Comparison of ENCODE assay signal across 8 cellular contexts in genomic region chr13:51584731-51585191, GRCh38. TPM values are rescaled to one million over a fixed set of nuclear protein-coding genes. Genes with fewer than 3 reads are reported as not detected.
DNase-seq lines count a peak whose midpoint lies in the region; ATAC-seq and TF ChIP-seq lines count a peak whose summit lies in the region.

No MANE protein-coding gene starts in this region.

- H3K9me3 ChIP-seq in duodenal mucosa (ENCODE audit: control insufficient read depth in 1 of 2, low read length in 2 of 2) (no peaks in the 10 kb centered on the region), lung (ENCODE audit: control insufficient read depth in 2 of 2, insufficient read depth in 1 of 2, low read length in 1 of 2) (no peaks in the 10 kb centered on the region)

- DNase-seq in NCI-H1436 (lab: John Stamatoyannopoulos, UW) = peak; percentile 22
- no peak for DNase-seq in NCI-H1436 treated with DMSO at 0.1 percent for 48 hours (lab: John Stamatoyannopoulos, UW)
- DNase-seq in NCI-H1105 (lab: John Stamatoyannopoulos, UW) = peak; percentile 29
- peak; percentile 93 for DNase-seq in activated CD4-positive, alpha-beta T cell treated with anti-CD3 and anti-CD28 coated beads, Interleukin-2, amount 10 ng/mL, durations not matched to agents 24 days and 14 days
- DNase-seq in lung (ENCODE audit: low spot score) = peak; percentile 63
- peak; percentile 30 for DNase-seq in stimulated activated CD8-positive, alpha-beta memory T cell treated with anti-CD3 and anti-CD28 coated beads, Interleukin-12 subunit alpha, Interleukin-12 subunit beta, amount 100 ng/mL, for 24 hours (ENCODE audit: extremely low read depth)

- H3K27me3 ChIP-seq in duodenal mucosa (ENCODE audit: control insufficient read depth in 1 of 2, insufficient read depth in 2 of 2, low read length in 2 of 2) = no peaks in the 10 kb centered on the region
- no peaks in the 10 kb centered on the region for H3K27me3 ChIP-seq in lung (ENCODE audit: control insufficient read depth, insufficient read depth)

- H3K4me1 ChIP-seq in duodenal mucosa (ENCODE audit: control insufficient read depth in 1 of 2, insufficient read depth in 2 of 2, low read length in 2 of 2) (peaks cover 10 to 13% of the 10 kb centered on the region in 2 donors), lung (ENCODE audit: control insufficient read depth in 2 of 2, insufficient read depth in 2 of 2, low read length in 2 of 2) (peaks cover 2 to 16% of the 10 kb centered on the region in 2 donors)

- peak overlapping the region; percentile 90 for H3K4me3 Mint-ChIP-seq in activated CD4-positive, alpha-beta T cell treated with anti-CD3 and anti-CD28 coated beads, Interleukin-2, amount 10 ng/mL, durations not matched to agents 24 days and 14 days

- H3K27ac ChIP-seq in duodenal mucosa (ENCODE audit: low read depth, low read length) (peak overlapping the region; percentile 73), lung (ENCODE audit: low read depth in 1 of 2, low read length in 1 of 2) (peak overlapping the region; percentile 86 to 94)

- peaks cover 5% of the 10 kb centered on the region for H3K27me3 Mint-ChIP-seq in activated CD4-positive, alpha-beta T cell treated with anti-CD3 and anti-CD28 coated beads, Interleukin-2, amount 10 ng/mL, durations not matched to agents 24 days and 14 days

- no peaks in the 10 kb centered on the region for H3K9me3 Mint-ChIP-seq in activated CD4-positive, alpha-beta T cell treated with anti-CD3 and anti-CD28 coated beads, Interleukin-2, amount 10 ng/mL, durations not matched to agents 24 days and 14 days

- H3K27ac Mint-ChIP-seq in activated CD4-positive, alpha-beta T cell treated with anti-CD3 and anti-CD28 coated beads, Interleukin-2, amount 10 ng/mL, durations not matched to agents 24 days and 14 days = peak overlapping the region; percentile 97

- ATAC-seq in HG02588 (IDR thresholded peaks at IDR 0.05; ENCODE audit: unreplicated experiment) = peak; percentile 29
- ATAC-seq in lung (ENCODE audit: insufficient read depth, low FRiP score) = peak; percentile 23

- peak overlapping the region; percentile 80 to 87 for H3K9ac ChIP-seq in duodenal mucosa (ENCODE audit: low read depth in 1 of 2, low read length in 2 of 2)

- WGBS in lung, 2 donors = 0 to 1% methylated on average over 33 to 43 of the region's 43 CpGs

- intact Hi-C loops in activated CD4-positive, alpha-beta T cell treated with anti-CD3 and anti-CD28 coated beads, Interleukin-2, amount 10 ng/mL, durations not matched to agents 24 days and 14 days (cut with micrococcal nuclease) = loop anchor here (1.0 to 10.0 kb wide), 12 partner anchors 30 to 2002 kb away; partner anchors contain the start of genes ALG11, ATP7B, CKAP2 and INTS6

- H3K4me1 Mint-ChIP-seq in activated CD4-positive, alpha-beta T cell treated with anti-CD3 and anti-CD28 coated beads, Interleukin-2, amount 10 ng/mL, durations not matched to agents 24 days and 14 days = peaks cover 42% of the 10 kb centered on the region

- H3K4me3 ChIP-seq in duodenal mucosa (ENCODE audit: low read depth in 1 of 2, low read length in 2 of 2) (peak overlapping the region; percentile 94 to 95), lung (peak overlapping the region; percentile 97)

- H3K36me3 Mint-ChIP-seq in activated CD4-positive, alpha-beta T cell treated with anti-CD3 and anti-CD28 coated beads, Interleukin-2, amount 10 ng/mL, durations not matched to agents 24 days and 14 days (ENCODE audit: low read depth) = peaks cover 4% of the 10 kb centered on the region

- H3K36me3 ChIP-seq in duodenal mucosa (ENCODE audit: control insufficient read depth in 1 of 2, insufficient read depth in 2 of 2, low read length in 2 of 2) (no peaks in the 10 kb centered on the region), lung (ENCODE audit: control insufficient read depth in 2 of 2, insufficient read depth in 2 of 2, low read length in 2 of 2) (no peaks in the 10 kb centered on the region)

- no peak for TF ChIP-seq CTCF in lung (IDR thresholded peaks at IDR 0.05; ENCODE audit: control extremely low read depth, extremely low read depth)

RNA-seq across cellular contexts. Expression of gene WDFY2, which starts 0.5 kb away (rescaled TPM):
- total RNA-seq in activated CD4-positive, alpha-beta T cell treated with anti-CD3 and anti-CD28 coated beads, Interleukin-2, amount 10 ng/mL, durations not matched to agents 24 days and 14 days = 9.1 and 11.1 TPM in 2 replicates
- 10 to 100 TPM; 16.7 to 27.3 TPM for total RNA-seq in lung
- 1 to 10 TPM; 4.6 to 5.0 TPM for polyA plus RNA-seq in lung
